Comparison of ENCODE assay signal across 23 cellular contexts in the genomic region with DNA sequence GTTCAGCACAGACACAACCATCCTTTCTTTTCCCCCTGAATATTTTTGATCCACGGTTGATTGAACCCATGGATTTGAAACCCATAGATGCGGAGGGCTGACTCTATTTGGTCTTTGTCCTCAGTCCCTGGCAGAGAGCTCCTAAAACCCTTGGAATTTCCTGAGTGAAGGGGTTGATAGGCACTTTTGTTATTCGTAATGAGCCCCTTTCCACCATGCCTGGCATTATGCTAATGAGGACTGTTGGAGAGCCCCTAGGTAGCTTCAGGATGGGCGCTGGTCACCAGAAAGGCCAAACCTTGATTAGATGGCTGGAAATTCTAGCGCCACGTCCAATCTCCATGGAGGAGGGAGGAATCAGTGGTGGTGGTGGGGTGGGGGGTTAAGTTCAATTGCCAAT.
"Had no signal": no experiment of that assay in that cellular context is flagged by ENCODE, and none has a peak within 500 bp of the region (broad histone marks: within the 10 kb centered on the region; RNA-seq: fewer than 3 reads in every experiment).

No MANE protein-coding gene starts in this region.

- H3K79me2 ChIP-seq: parathyroid adenoma had no signal

- H3K4me1 ChIP-seq: left ventricle myocardium inferior, lower lobe of right lung, parathyroid adenoma, sigmoid colon, testis, tibial artery had no signal

- H3K4me1 Mint-ChIP-seq: immature natural killer cell; natural killer cell; stimulated activated memory B cell treated with anti-CD40 and anti-IgM and Interleukin-4, amounts not matched to agents 10 μg/mL and 1 μg/mL and 100 μg/mL, for 72 hours had no signal

- H3K27ac Mint-ChIP-seq: immature natural killer cell; natural killer cell; progenitor cell of endocrine pancreas; stimulated activated memory B cell treated with anti-CD40 and anti-IgM and Interleukin-4, amounts not matched to agents 10 μg/mL and 1 μg/mL and 100 μg/mL, for 72 hours; type B pancreatic cell had no signal

- H3K4me3 ChIP-seq: coronary artery, left ventricle myocardium inferior, lower lobe of right lung, sigmoid colon, testis, tibial artery had no signal

- H3K4me3 Mint-ChIP-seq: immature natural killer cell; natural killer cell; stimulated activated memory B cell treated with anti-CD40 and anti-IgM and Interleukin-4, amounts not matched to agents 10 μg/mL and 1 μg/mL and 100 μg/mL, for 72 hours; type B pancreatic cell had no signal

- H3K27me3 ChIP-seq: sigmoid colon, testis, tibial artery had no signal

- H3K36me3 ChIP-seq: left ventricle myocardium inferior, lower lobe of right lung, sigmoid colon, tibial artery had no signal

- ATAC-seq: left colon; natural killer cell; right cardiac atrium; stimulated activated memory B cell treated with anti-CD40 and anti-IgM and Interleukin-4, amounts not matched to agents 10 μg/mL and 1 μg/mL and 100 μg/mL, for 72 hours; stimulated activated naive CD8-positive, alpha-beta T cell treated with anti-CD3 and anti-CD28 coated beads, Interleukin-15, Interleukin-2, amounts not matched to agents 100 U/mL and 50 U/mL, for 24 hours had no signal

- H3K9me3 ChIP-seq: left ventricle myocardium inferior, lower lobe of right lung, sigmoid colon, testis, tibial artery had no signal

- H3K36me3 Mint-ChIP-seq: immature natural killer cell; natural killer cell; stimulated activated memory B cell treated with anti-CD40 and anti-IgM and Interleukin-4, amounts not matched to agents 10 μg/mL and 1 μg/mL and 100 μg/mL, for 72 hours; type B pancreatic cell had no signal

- H3K27ac ChIP-seq: coronary artery, left ventricle myocardium inferior, lower lobe of right lung, parathyroid adenoma, sigmoid colon, testis, tibial artery had no signal

- DNase-seq: dermis blood vessel endothelial cell; effector memory CD4-positive, alpha-beta T cell; erythroblast; hypothalamus; immature natural killer cell; islet precursor cell; kidney glomerular epithelial cell; left colon; left ventricle myocardium inferior; lower lobe of right lung; natural killer cell; right cardiac atrium; sigmoid colon; stimulated activated CD4-positive, alpha-beta T cell treated with anti-CD3 and anti-CD28 coated beads, Interleukin-4, amount 100 ng/mL, for 4 hours; stimulated activated naive CD8-positive, alpha-beta T cell treated with anti-CD3 and anti-CD28 coated beads, Interleukin-15, Interleukin-2, amounts not matched to agents 100 U/mL and 50 U/mL, for 24 hours; substantia nigra; testis; tibial artery had no signal

- H3K9me3 Mint-ChIP-seq: natural killer cell, type B pancreatic cell had no signal

- H3K27me3 Mint-ChIP-seq: stimulated activated memory B cell treated with anti-CD40 and anti-IgM and Interleukin-4, amounts not matched to agents 10 μg/mL and 1 μg/mL and 100 μg/mL, for 72 hours had no signal

- H3K9ac ChIP-seq: parathyroid adenoma had no signal
